ENCODE assay signal across 22 cellular contexts in the genomic region with DNA sequence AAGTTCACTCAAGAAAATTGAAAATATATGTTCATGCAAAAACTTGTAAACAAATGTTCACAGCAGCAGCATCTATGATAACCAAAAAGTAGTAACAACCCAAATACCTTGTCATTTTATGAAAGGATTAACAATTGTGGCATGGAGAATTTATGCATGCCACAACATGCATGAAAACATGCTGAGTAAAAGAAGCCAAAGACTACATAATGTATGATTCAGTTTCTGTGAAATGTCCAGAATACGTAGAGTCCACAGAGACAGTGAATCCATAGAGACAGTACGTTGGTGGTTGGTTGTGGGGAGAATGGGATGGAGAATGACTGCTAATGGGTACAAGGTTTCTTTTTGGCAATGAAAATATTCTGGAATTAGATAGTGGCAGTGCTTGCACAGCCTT.
DNase-seq lines count a peak whose midpoint lies in the region; ATAC-seq, FAIRE-seq and TF ChIP-seq lines count a peak whose summit lies in the region.
"Had no signal": no experiment of that assay in that cellular context is flagged by ENCODE, and none has a peak within 500 bp of the region (broad histone marks: within the 10 kb centered on the region; RNA-seq: fewer than 3 reads in every experiment).

No MANE protein-coding gene starts in this region.

- WGBS in gastroesophageal sphincter (ENCODE audit: low coverage in 1 of 2), 2 donors = 86 to 92% methylated on average over 2 of the region's 2 CpGs
- 40% methylated on average over 2 of the region's 2 CpGs for WGBS in smooth muscle cell (ENCODE audit: low lambda C conversion rate)
- 95 to 97% methylated on average over 2 of the region's 2 CpGs for WGBS in sigmoid colon, 2 donors

- peak overlapping the region; percentile 5 for H3K27ac Mint-ChIP-seq in activated naive CD4-positive, alpha-beta T cell treated with anti-CD3 and anti-CD28 coated beads, Interleukin-2, amount 50 U/mL, for 24 hours
- H3K27ac Mint-ChIP-seq in activated naive CD4-positive, alpha-beta T cell treated with anti-CD3 and anti-CD28 coated beads, Interleukin-2, amount 10 ng/mL, durations not matched to agents 7 days and 5 days = no peak overlapping the region
- H3K27ac Mint-ChIP-seq: B cell, CD14-positive monocyte had no signal

- H3K79me2 ChIP-seq in smooth muscle cell (ENCODE audit: low read depth) = peaks cover 8% of the 10 kb centered on the region

- no peaks in the 10 kb centered on the region for H3K9me3 Mint-ChIP-seq in activated naive CD4-positive, alpha-beta T cell treated with anti-CD3 and anti-CD28 coated beads, Interleukin-2, amount 50 U/mL, for 24 hours
- no peaks in the 10 kb centered on the region for H3K9me3 Mint-ChIP-seq in activated naive CD4-positive, alpha-beta T cell treated with anti-CD3 and anti-CD28 coated beads, Interleukin-2, amount 10 ng/mL, durations not matched to agents 7 days and 5 days

- no peak for TF ChIP-seq EP300 in gastroesophageal sphincter (IDR thresholded peaks at IDR 0.05)
- TF ChIP-seq EP300 in sigmoid colon (IDR thresholded peaks at IDR 0.05) = no peak

- intact Hi-C loops in sigmoid colon (cut with DNase I) = no loop called here

- no peaks in the 10 kb centered on the region for H3K36me3 Mint-ChIP-seq in activated naive CD4-positive, alpha-beta T cell treated with anti-CD3 and anti-CD28 coated beads, Interleukin-2, amount 50 U/mL, for 24 hours
- no peaks in the 10 kb centered on the region for H3K36me3 Mint-ChIP-seq in activated naive CD4-positive, alpha-beta T cell treated with anti-CD3 and anti-CD28 coated beads, Interleukin-2, amount 10 ng/mL, durations not matched to agents 7 days and 5 days

- peak overlapping the region; percentile 25 for H3K9ac ChIP-seq in smooth muscle cell (ENCODE audit: low read depth)

- H3K4me3 Mint-ChIP-seq in activated naive CD4-positive, alpha-beta T cell treated with anti-CD3 and anti-CD28 coated beads, Interleukin-2, amount 50 U/mL, for 24 hours = no peak overlapping the region
- no peak overlapping the region for H3K4me3 Mint-ChIP-seq in activated naive CD4-positive, alpha-beta T cell treated with anti-CD3 and anti-CD28 coated beads, Interleukin-2, amount 10 ng/mL, durations not matched to agents 7 days and 5 days
- H3K4me3 Mint-ChIP-seq: B cell, CD14-positive monocyte had no signal

- no peaks in the 10 kb centered on the region for H4K20me1 ChIP-seq in smooth muscle cell (ENCODE audit: low read depth)

- peak; percentile 62 for FAIRE-seq in bronchial epithelial cell (lab: Jason Lieb, UNC)
- FAIRE-seq: G401.6, GM12892, H1, K562 had no signal

- CTCF ChIA-PET in activated naive CD4-positive, alpha-beta T cell treated with anti-CD3 and anti-CD28 coated beads, Interleukin-2, amount 10 ng/mL, durations not matched to agents 7 days and 5 days (lab: Charles Lee) = no interaction called here

- H3K4me1 Mint-ChIP-seq in activated naive CD4-positive, alpha-beta T cell treated with anti-CD3 and anti-CD28 coated beads, Interleukin-2, amount 50 U/mL, for 24 hours = no peaks in the 10 kb centered on the region
- H3K4me1 Mint-ChIP-seq in activated naive CD4-positive, alpha-beta T cell treated with anti-CD3 and anti-CD28 coated beads, Interleukin-2, amount 10 ng/mL, durations not matched to agents 7 days and 5 days = no peaks in the 10 kb centered on the region
- H3K4me1 Mint-ChIP-seq: CD14-positive monocyte had no signal

- ATAC-seq in gastroesophageal sphincter = no peak
- ATAC-seq in HG03175 (IDR thresholded peaks at IDR 0.05; ENCODE audit: unreplicated experiment) = no peak
- ATAC-seq: HCT116, K562 had no signal

- H3K4me3 ChIP-seq in bronchial epithelial cell (ENCODE audit: low read depth, low read length) (no peak overlapping the region), gastroesophageal sphincter (no peak overlapping the region), smooth muscle cell (no peak overlapping the region), sigmoid colon (no peak overlapping the region)
- H3K4me3 ChIP-seq: K562, SJCRH30 had no signal

- H3K9me3 ChIP-seq in gastroesophageal sphincter (peaks cover 0 to 9% (median 0%) of the 10 kb centered on the region in 3 donors), smooth muscle cell (replicated peaks; ENCODE audit: low read depth) (no peaks in the 10 kb centered on the region), sigmoid colon (no peaks in the 10 kb centered on the region)
- H3K9me3 ChIP-seq: SJCRH30 had no signal

- peak overlapping the region; percentile 60 for H3K4me2 ChIP-seq in smooth muscle cell

- peaks cover 12% of the 10 kb centered on the region for H3F3A ChIP-seq in smooth muscle cell (ENCODE audit: low read depth)

- H3K4me1 ChIP-seq in gastroesophageal sphincter (peaks cover 3 to 44% (median 6%) of the 10 kb centered on the region in 3 donors), smooth muscle cell (ENCODE audit: low read depth) (peaks cover 31% of the 10 kb centered on the region), sigmoid colon (peaks cover 0 to 38% (median 30%) of the 10 kb centered on the region in 4 donors)

- no peaks in the 10 kb centered on the region for H3K36me3 ChIP-seq in bronchial epithelial cell (ENCODE audit: control insufficient read depth, insufficient read depth, low read length)
- H3K36me3 ChIP-seq in gastroesophageal sphincter = no peaks in the 10 kb centered on the region
- no peaks in the 10 kb centered on the region for H3K36me3 ChIP-seq in smooth muscle cell (ENCODE audit: low read depth)
- no peaks in the 10 kb centered on the region for H3K36me3 ChIP-seq in sigmoid colon
- H3K36me3 ChIP-seq: SJCRH30 had no signal

- H3K27me3 ChIP-seq in bronchial epithelial cell (ENCODE audit: control insufficient read depth, insufficient read depth, low read length) = no peaks in the 10 kb centered on the region
- no peaks in the 10 kb centered on the region for H3K27me3 ChIP-seq in gastroesophageal sphincter
- H3K27me3 ChIP-seq in smooth muscle cell (ENCODE audit: low read depth) = no peaks in the 10 kb centered on the region
- H3K27me3 ChIP-seq in sigmoid colon = no peaks in the 10 kb centered on the region
- H3K27me3 ChIP-seq: SJCRH30 had no signal

- H2AFZ ChIP-seq in smooth muscle cell (ENCODE audit: low read depth) = no peak overlapping the region

- no peak for TF ChIP-seq CTCF in bronchial epithelial cell (IDR thresholded peaks at IDR 0.05; ENCODE audit: insufficient read depth, low read length, severe bottlenecking)
- TF ChIP-seq CTCF in gastroesophageal sphincter (IDR thresholded peaks at IDR 0.05) = no peak
- no peak for TF ChIP-seq CTCF in smooth muscle cell (IDR thresholded peaks at IDR 0.05; ENCODE audit: borderline replicate concordance, insufficient read depth, poor library complexity, severe bottlenecking)
- no peak for TF ChIP-seq CTCF in sigmoid colon (IDR thresholded peaks at IDR 0.05)

- peak overlapping the region in 3 of 4 donors; percentile 36 to 85 (median 84) for H3K27ac ChIP-seq in gastroesophageal sphincter
- peak overlapping the region; percentile 82 for H3K27ac ChIP-seq in smooth muscle cell (ENCODE audit: low read depth)
- peak overlapping the region in 2 of 4 donors; percentile 78 to 79 for H3K27ac ChIP-seq in sigmoid colon
- H3K27ac ChIP-seq: 22Rv1, SJCRH30 had no signal

- no peak for DNase-seq in activated naive CD4-positive, alpha-beta T cell treated with anti-CD3 and anti-CD28 coated beads, Interleukin-2, amount 10 ng/mL, durations not matched to agents 7 days and 5 days
- DNase-seq in bronchial epithelial cell (ENCODE audit: low read depth) (peak; percentile 96), smooth muscle cell (lab: John Stamatoyannopoulos, UW; ENCODE audit: unreplicated experiment) (no peak), sigmoid colon (no peak)
- DNase-seq in stimulated activated CD4-positive, alpha-beta T cell treated with anti-CD3 and anti-CD28 coated beads, Interleukin-2, amount 100 ng/mL, for 24 hours = no peak
- DNase-seq: NCI-H1092 treated with DMSO at 0.1 percent for 48 hours, NCI-H146, NCI-H2029, NCI-H2227 treated with DMSO at 0.1 percent for 48 hours, NCI-H510A, SJCRH30 had no signal

- H3K27me3 Mint-ChIP-seq in activated naive CD4-positive, alpha-beta T cell treated with anti-CD3 and anti-CD28 coated beads, Interleukin-2, amount 50 U/mL, for 24 hours = no peaks in the 10 kb centered on the region
- no peaks in the 10 kb centered on the region for H3K27me3 Mint-ChIP-seq in activated naive CD4-positive, alpha-beta T cell treated with anti-CD3 and anti-CD28 coated beads, Interleukin-2, amount 10 ng/mL, durations not matched to agents 7 days and 5 days
- H3K27me3 Mint-ChIP-seq: B cell had no signal

- TF ChIP-seq POLR2A in gastroesophageal sphincter (IDR thresholded peaks at IDR 0.05) = no peak
- no peak for TF ChIP-seq POLR2A in sigmoid colon (IDR thresholded peaks at IDR 0.05)
